In genomic region chr3:181613813-181614212, GRCh38 we compare ENCODE assay signal across 13 cellular contexts.
"Had no signal": no experiment of that assay in that cellular context is flagged by ENCODE, and none has a peak within 500 bp of the region (broad histone marks: within the 10 kb centered on the region; RNA-seq: fewer than 3 reads in every experiment).

No MANE protein-coding gene starts in this region.

- ATAC-seq: activated T-cell treated with anti-CD3 and anti-CD28 coated beads, Interleukin-2, amount 50 U/mL, for 72 hours; heart left ventricle; sciatic nerve; stimulated activated effector memory CD8-positive, alpha-beta T cell treated with anti-CD3 and anti-CD28 coated beads, Interleukin-12 subunit alpha, Interleukin-12 subunit beta, amount 100 ng/mL, for 72 hours had no signal

- H3K4me3 ChIP-seq: heart left ventricle, left ventricle myocardium inferior, smooth muscle cell, stomach, thyroid gland had no signal

- H3K27ac ChIP-seq: heart left ventricle, left ventricle myocardium inferior, neutrophil, parathyroid adenoma, stomach, thyroid gland had no signal

- DNase-seq: activated CD4-positive, alpha-beta T cell treated with anti-CD3 and anti-CD28 coated beads, Interleukin-2, amount 50 U/mL, for 4 hours; activated gamma-delta T cell treated with Interleukin-2 at 50 U/mL for 16 hours; activated T-cell treated with anti-CD3 and anti-CD28 coated beads, Interleukin-2, amount 50 U/mL, for 72 hours; heart left ventricle; left ventricle myocardium inferior; stimulated activated CD4-positive, alpha-beta T cell treated with anti-CD3 and anti-CD28 coated beads, Interleukin-4, amount 100 ng/mL, for 24 hours; stomach; thyroid gland had no signal

- H3K27me3 ChIP-seq: heart left ventricle, neutrophil, stomach, thyroid gland had no signal
